8 cellular contexts compared by ENCODE assay signal in genomic region chr6:41428995-41429417, GRCh38.
DNase-seq lines count a peak whose midpoint lies in the region; ATAC-seq and TF ChIP-seq lines count a peak whose summit lies in the region.

No MANE protein-coding gene starts in this region.

- ATAC-seq in GM19035 (IDR thresholded peaks at IDR 0.05; ENCODE audit: unreplicated experiment) (no peak), HG02973 (IDR thresholded peaks at IDR 0.05; ENCODE audit: unreplicated experiment) (no peak)

- TF ChIP-seq CTCF in fibroblast of the aortic adventitia (IDR thresholded peaks at IDR 0.05; ENCODE audit: insufficient read depth, low read length) = no peak

- no peak overlapping the region for H3K4me3 ChIP-seq in fibroblast of the aortic adventitia (ENCODE audit: low read depth, low read length)

- in situ Hi-C loops in SK-MEL-5 (cut with HindIII; ENCODE audit: low pct_unique_long_range_greater_than_20kb, low sequenced_read_pairs) = no loop called here

- DNase-seq in HCEC 1CT = peak; percentile 47
- DNase-seq in SK-MEL-5 (ENCODE audit: low read depth, low spot score) = peak; percentile 21
- DNase-seq in fibroblast of the aortic adventitia (ENCODE audit: low read depth) = peak; percentile 16
- DNase-seq in stimulated activated CD4-positive, alpha-beta T cell treated with anti-CD3 and anti-CD28 coated beads, Interleukin-15, amount 100 ng/mL, for 48 hours (ENCODE audit: low read depth in 2 of 2) = peak; percentile 31 to 56
- DNase-seq in NCI-H1694 treated with DMSO at 0.1 percent for 48 hours (lab: John Stamatoyannopoulos, UW) = no peak
- no peak for DNase-seq in T-helper 9 cell

Comparison
In these comparisons a context has a peak if more than half of its experiments do, and no peak if none do; other contexts are left out.
1. DNase-seq: peak in HCEC 1CT (single experiment), SK-MEL-5 (single experiment), fibroblast of the aortic adventitia (single experiment) and stimulated activated CD4-positive, alpha-beta T cell treated with anti-CD3 and anti-CD28 coated beads, Interleukin-15, amount 100 ng/mL, for 48 hours (2 of 2); none in NCI-H1694 treated with DMSO at 0.1 percent for 48 hours (single experiment) and T-helper 9 cell (single experiment).